In the genomic region with DNA sequence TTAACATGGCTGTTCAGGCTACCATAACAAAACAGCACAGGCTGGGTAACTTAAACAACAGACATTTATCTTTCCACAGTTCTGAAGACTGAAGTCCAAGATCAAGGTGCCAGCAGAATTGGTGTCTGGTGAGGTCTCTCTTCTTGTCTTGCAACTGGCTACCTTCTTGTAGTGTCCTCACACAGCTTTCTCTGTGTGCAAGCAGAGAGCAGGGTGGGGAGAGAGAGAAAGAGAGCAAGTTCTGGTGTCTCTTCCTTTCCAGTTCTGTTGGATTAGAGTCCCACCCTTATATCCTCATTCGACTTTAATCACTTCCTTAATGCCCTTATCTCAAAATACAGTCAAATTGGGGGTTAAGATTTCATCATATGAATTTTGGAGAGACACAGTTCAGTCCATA, we compare ENCODE assay signal across 24 cellular contexts.
"Had no signal": no experiment of that assay in that cellular context is flagged by ENCODE, and none has a peak within 500 bp of the region (broad histone marks: within the 10 kb centered on the region; RNA-seq: fewer than 3 reads in every experiment).

No MANE protein-coding gene starts in this region.

- H3K9ac ChIP-seq: parathyroid adenoma had no signal

- H3K27ac ChIP-seq: dorsolateral prefrontal cortex, heart left ventricle, parathyroid adenoma, prostate gland, right lobe of liver, stomach, thoracic aorta had no signal

- H3K4me1 ChIP-seq: parathyroid adenoma, prostate gland, right lobe of liver, stomach had no signal

- H2AFZ ChIP-seq: parathyroid adenoma had no signal

- ATAC-seq: esophagus mucosa, heart left ventricle, left lobe of liver, right lobe of liver had no signal

- H3K36me3 ChIP-seq: heart left ventricle, prostate gland, right lobe of liver, stomach, thoracic aorta, transverse colon had no signal

- FAIRE-seq: endometrium, islet of Langerhans had no signal

- H3K4me3 ChIP-seq: dorsolateral prefrontal cortex, heart left ventricle, prostate gland, right lobe of liver, stomach, thoracic aorta, transverse colon had no signal

- H3K79me2 ChIP-seq: parathyroid adenoma had no signal

- DNase-seq: cortex of kidney; dorsolateral prefrontal cortex; effector CD8-positive, alpha-beta T cell; heart left ventricle; hypothalamus; kidney glomerular epithelial cell; mammary epithelial cell; naive B cell; nephron progenitor cell; retina; right lobe of liver; stimulated activated CD4-positive, alpha-beta T cell treated with anti-CD3 and anti-CD28 coated beads, Interleukin-2, amount 100 ng/mL, for 24 hours; stimulated activated CD4-positive, alpha-beta T cell treated with anti-CD3 and anti-CD28 coated beads, Interleukin-4, amount 100 ng/mL, for 4 hours; stimulated activated naive CD4-positive, alpha-beta T cell; stomach; substantia nigra; transverse colon had no signal

- H3K9me3 ChIP-seq: heart left ventricle, prostate gland, right lobe of liver, stomach, thoracic aorta, transverse colon had no signal

- H3K27me3 ChIP-seq: dorsolateral prefrontal cortex, heart left ventricle, right lobe of liver, stomach, transverse colon had no signal
